In genomic region chr5:10695055-10695649, GRCh38 we compare ENCODE assay signal across 8 cellular contexts.
DNase-seq lines count a peak whose midpoint lies in the region; ATAC-seq, FAIRE-seq and TF ChIP-seq lines count a peak whose summit lies in the region.

No MANE protein-coding gene starts in this region.

- H3K4me2 ChIP-seq in DND-41 (ENCODE audit: insufficient read depth, low read length) (no peak overlapping the region), endothelial cell of umbilical vein (ENCODE audit: insufficient read depth, low read length) (no peak overlapping the region), mesendoderm (ENCODE audit: low read length) (no peak overlapping the region)

- TF ChIP-seq CTCF in DND-41 (IDR thresholded peaks at IDR 0.05; ENCODE audit: borderline replicate concordance, extremely low read depth, low read length, poor library complexity, severe bottlenecking) (peak; percentile 54), endothelial cell of umbilical vein (IDR thresholded peaks at IDR 0.05; ENCODE audit: extremely low read depth in 1 of 2, insufficient read depth in 1 of 2, low read depth in 1 of 2, low read length in 2 of 2) (peak; percentile 76 to 77), uterus (IDR thresholded peaks at IDR 0.05) (peak; percentile 72 to 86 (median 76))

- intact Hi-C loops in endothelial cell of umbilical vein (cut with micrococcal nuclease) (loop anchor here (2.0 to 10.0 kb wide), 7 partner anchors 66 to 800 kb away; partner anchors contain the start of gene DAP), uterus (cut with DNase I; ENCODE audit: low total_unique reads) (loop anchor here (10.0 kb wide), 1 partner anchor 100 kb away; no protein-coding TSS in a partner anchor)

- H3K4me1 ChIP-seq in DND-41 (ENCODE audit: insufficient read depth, low read length) (no peaks in the 10 kb centered on the region), endothelial cell of umbilical vein (ENCODE audit: control insufficient read depth, extremely low read depth, insufficient read depth, low read length) (peaks cover 15% of the 10 kb centered on the region), mesendoderm (ENCODE audit: control insufficient read depth, low read depth, low read length) (no peaks in the 10 kb centered on the region), uterus (no peaks in the 10 kb centered on the region)

- WGBS in mesendoderm (ENCODE audit: extremely low coverage, insufficient coverage, low lambda C conversion rate), result no CpG with 5 or more reads among the region's 14 CpGs

- H3K79me2 ChIP-seq in DND-41 (ENCODE audit: insufficient read depth, low read length) (peaks cover 18% of the 10 kb centered on the region; the same call in 1 of the 2 replicates), endothelial cell of umbilical vein (ENCODE audit: control insufficient read depth, insufficient read depth, low read length) (peaks cover 32% of the 10 kb centered on the region), mesendoderm (ENCODE audit: control insufficient read depth, insufficient read depth, low read length) (no peaks in the 10 kb centered on the region)

- FAIRE-seq in endothelial cell of umbilical vein (lab: Jason Lieb, UNC), result peak; percentile 87

- POLR2A ChIA-PET in endothelial cell of umbilical vein (lab: Charles Lee), result no interaction called here

- H2BK15ac ChIP-seq in mesendoderm (replicated peaks; ENCODE audit: low read depth), result no peak overlapping the region

- H3K4ac ChIP-seq in mesendoderm (ENCODE audit: low read depth, low read length), result no peak overlapping the region

- no peak overlapping the region for H3K23ac ChIP-seq in mesendoderm (ENCODE audit: low read length)

- H3K9me1 ChIP-seq in endothelial cell of umbilical vein (replicated peaks; ENCODE audit: control insufficient read depth, extremely low read depth, insufficient read depth, low read length), result no peaks in the 10 kb centered on the region

- H2BK5ac ChIP-seq in mesendoderm (ENCODE audit: low read length), result no peak overlapping the region

- H3K56ac ChIP-seq in mesendoderm (ENCODE audit: low read length), result no peak overlapping the region

- peaks cover 1% of the 10 kb centered on the region for H3K79me1 ChIP-seq in mesendoderm (ENCODE audit: low read length)

- H3K4me3 ChIP-seq in DND-41 (ENCODE audit: low read depth in 1 of 2, low read length in 2 of 2) (no peak overlapping the region), endothelial cell of umbilical vein (replicated peaks in 1 of 3; ENCODE audit: insufficient read depth in 1 of 3, low read depth in 1 of 3, low read length in 3 of 3) (no peak overlapping the region), mesendoderm (ENCODE audit: low read length) (no peak overlapping the region), uterus (no peak overlapping the region)

- no peak overlapping the region for H3K18ac ChIP-seq in mesendoderm (ENCODE audit: low read length)

- no peak for TF ChIP-seq POLR2A in endothelial cell of umbilical vein (IDR thresholded peaks at IDR 0.05; ENCODE audit: low read depth, low read length)
- TF ChIP-seq POLR2A in uterus (IDR thresholded peaks at IDR 0.05), result no peak

- ATAC-seq in DND-41 (ENCODE audit: insufficient read depth, low read depth), result no peak
- ATAC-seq in GM21367 (IDR thresholded peaks at IDR 0.05; ENCODE audit: unreplicated experiment), result peak; percentile 38
- ATAC-seq in HG03469 (IDR thresholded peaks at IDR 0.05; ENCODE audit: unreplicated experiment), result no peak

- CTCF ChIA-PET in endothelial cell of umbilical vein (lab: Charles Lee), result interaction anchor here (0.6 to 3.7 kb wide), 27 partner anchors 9 to 1329 kb away, joined by 3 to 38 read pairs (median 4); partner anchors contain the start of gene DAP

- no peak overlapping the region for H2AK5ac ChIP-seq in mesendoderm (ENCODE audit: low read length)

- H3K9ac ChIP-seq in DND-41 (ENCODE audit: low read depth, low read length), result no peak overlapping the region
- H3K9ac ChIP-seq in endothelial cell of umbilical vein (replicated peaks; ENCODE audit: extremely low read depth, insufficient read depth, low read length), result no peak overlapping the region
- no peak overlapping the region for H3K9ac ChIP-seq in mesendoderm (ENCODE audit: low read length)

- H4K5ac ChIP-seq in mesendoderm (ENCODE audit: low read length), result no peak overlapping the region

- no peak for DNase-seq in DND-41
- DNase-seq in LHCN-M2 (ENCODE audit: low read depth), result peak; percentile 69
- peak; percentile 72 for DNase-seq in RPMI8226
- peak; percentile 72 for DNase-seq in endothelial cell of umbilical vein (ENCODE audit: low read depth, low spot score)
- DNase-seq in mesendoderm, result peak; percentile 75
- peak; percentile 61 to 68 for DNase-seq in uterus

- H2BK120ac ChIP-seq in mesendoderm (ENCODE audit: low read depth, low read length), result no peak overlapping the region

- H3K9me3 ChIP-seq in DND-41 (ENCODE audit: insufficient read depth, low read length, severe bottlenecking) (no peaks in the 10 kb centered on the region), endothelial cell of umbilical vein (replicated peaks; ENCODE audit: control insufficient read depth, insufficient read depth, low read length) (no peaks in the 10 kb centered on the region), uterus (no peaks in the 10 kb centered on the region)

- dilution Hi-C loops in endothelial cell of umbilical vein (cut with MboI; ENCODE audit: extremely low pct_ligation_motif_present, low sequenced_read_pairs), result no loop called here

- H3K27ac ChIP-seq in DND-41 (ENCODE audit: low read length) (no peak overlapping the region), endothelial cell of umbilical vein (ENCODE audit: insufficient read depth, low read depth, low read length) (no peak overlapping the region), mesendoderm (ENCODE audit: low read depth, low read length) (no peak overlapping the region), uterus (peak overlapping the region in 1 of 2 donors; percentile 11)

- no TSS peak for BruUV-seq in endothelial cell of umbilical vein (replicated peaks; lab: Mats Ljungman, UMichigan)

- H2AFZ ChIP-seq in DND-41 (ENCODE audit: low read depth, low read length) (no peak overlapping the region), endothelial cell of umbilical vein (ENCODE audit: low read depth, low read length) (no peak overlapping the region)

- H4K20me1 ChIP-seq in DND-41 (ENCODE audit: insufficient read depth, low read length) (peaks cover 49% of the 10 kb centered on the region), endothelial cell of umbilical vein (replicated peaks; ENCODE audit: control insufficient read depth, extremely low read depth, insufficient read depth, low read length) (no peaks in the 10 kb centered on the region)

- H4K8ac ChIP-seq in mesendoderm (ENCODE audit: low read depth, low read length), result no peak overlapping the region

- H3K27me3 ChIP-seq in DND-41 (ENCODE audit: insufficient read depth, low read length, poor library complexity) (no peaks in the 10 kb centered on the region), endothelial cell of umbilical vein (ENCODE audit: control insufficient read depth in 2 of 2, insufficient read depth in 2 of 2, low read length in 2 of 2) (no peaks in the 10 kb centered on the region), mesendoderm (ENCODE audit: insufficient read depth, low read length, poor library complexity) (no peaks in the 10 kb centered on the region), uterus (no peaks in the 10 kb centered on the region)

- H3K36me3 ChIP-seq in DND-41 (ENCODE audit: insufficient read depth, low read length) (peaks cover 11% of the 10 kb centered on the region; the same call in 1 of the 2 replicates), endothelial cell of umbilical vein (ENCODE audit: control insufficient read depth in 2 of 2, extremely low read depth in 1 of 2, insufficient read depth in 2 of 2, low read length in 2 of 2) (peaks cover 0 to 2% of the 10 kb centered on the region in 2 experiments), mesendoderm (ENCODE audit: control insufficient read depth, insufficient read depth, low read length) (no peaks in the 10 kb centered on the region), uterus (no peaks in the 10 kb centered on the region)

TF ChIP-seq in endothelial cell of umbilical vein, 7 proteins besides CTCF, POLR2A, EP300 and RAD21:
- TF ChIP-seq JUN (IDR thresholded peaks at IDR 0.05; ENCODE audit: borderline replicate concordance, insufficient read depth, insufficient read length, low read depth), result no peak
- no peak for TF ChIP-seq GATA2 (IDR thresholded peaks at IDR 0.05; ENCODE audit: insufficient read depth, insufficient read length, low read depth, low read length)
- no peak for TF ChIP-seq POLR2AphosphoS5 (IDR thresholded peaks at IDR 0.05; ENCODE audit: insufficient read depth, low read depth, low read length)
- no peak for TF ChIP-seq EZH2 (IDR thresholded peaks at IDR 0.05; ENCODE audit: borderline replicate concordance, low read depth, low read length, severe bottlenecking)
- TF ChIP-seq MYC (IDR thresholded peaks at IDR 0.05; ENCODE audit: low read depth, low read length), result no peak
- no peak for TF ChIP-seq MAX (IDR thresholded peaks at IDR 0.05; ENCODE audit: insufficient read depth, insufficient read length)
- no peak for TF ChIP-seq FOS (IDR thresholded peaks at IDR 0.05; ENCODE audit: borderline replicate concordance, insufficient read depth, low read length)
